Comparison of ENCODE assay signal across 12 cellular contexts in the genomic region with DNA sequence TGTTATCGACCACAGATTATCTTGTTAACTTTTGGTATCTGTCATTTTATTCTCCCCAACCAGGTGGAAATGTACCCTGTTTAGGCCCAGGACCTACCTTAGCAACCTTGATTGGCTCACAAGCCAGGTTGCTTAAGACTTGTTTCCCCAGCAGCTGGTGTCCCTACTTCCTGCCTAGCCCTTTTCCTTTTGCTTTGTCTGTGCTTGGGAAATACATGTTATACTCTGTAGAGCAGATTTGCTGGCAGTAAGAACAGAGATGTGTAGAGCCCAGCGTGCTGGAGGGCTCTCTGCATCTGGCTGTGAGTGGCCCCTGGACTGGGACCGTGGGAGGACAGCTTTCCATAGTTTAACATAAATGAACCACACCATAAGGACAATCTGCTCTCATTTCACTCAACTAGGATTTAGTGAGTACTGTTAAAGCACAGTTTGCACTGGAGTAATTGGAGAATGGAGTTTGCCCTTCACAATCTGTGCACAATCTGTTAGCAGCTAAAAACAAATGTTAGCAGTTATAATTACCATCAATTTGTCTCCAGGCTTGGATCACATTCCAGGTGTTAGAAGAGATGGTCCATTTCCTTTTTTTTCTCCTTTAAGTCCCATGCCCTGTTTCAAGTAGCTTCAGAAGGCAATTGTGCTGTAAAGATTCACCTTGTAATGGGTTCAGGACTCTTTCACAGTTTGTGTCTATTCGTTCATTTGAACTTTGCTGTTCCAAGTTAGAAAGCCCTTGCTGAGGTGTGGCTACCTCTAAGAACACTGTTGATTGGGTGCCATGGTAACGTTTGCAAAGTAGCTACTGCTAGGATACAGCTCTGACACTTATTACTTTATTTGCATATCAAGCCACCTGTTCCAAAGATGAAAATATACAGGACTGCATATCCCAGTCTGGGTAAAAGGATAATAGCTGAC. TPM values are rescaled to one million over a fixed set of nuclear protein-coding genes. Genes with fewer than 3 reads are reported as not detected.
A peak's percentile ranks its signal among the peaks of the same experiment; 100 is the strongest.
DNase-seq lines count a peak whose midpoint lies in the region; ATAC-seq and TF ChIP-seq lines count a peak whose summit lies in the region.
"Had no signal": no experiment of that assay in that cellular context is flagged by ENCODE, and none has a peak within 500 bp of the region (broad histone marks: within the 10 kb centered on the region; RNA-seq: fewer than 3 reads in every experiment).

A gene with protein sequence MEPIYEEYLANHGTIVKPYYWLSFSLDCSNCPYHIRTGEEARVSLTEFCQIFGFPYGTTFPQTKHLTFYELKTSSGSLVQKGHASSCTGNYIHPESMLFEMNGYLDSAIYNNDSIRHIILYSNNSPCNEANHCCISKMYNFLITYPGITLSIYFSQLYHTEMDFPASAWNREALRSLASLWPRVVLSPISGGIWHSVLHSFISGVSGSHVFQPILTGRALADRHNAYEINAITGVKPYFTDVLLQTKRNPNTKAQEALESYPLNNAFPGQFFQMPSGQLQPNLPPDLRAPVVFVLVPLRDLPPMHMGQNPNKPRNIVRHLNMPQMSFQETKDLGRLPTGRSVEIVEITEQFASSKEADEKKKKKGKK (minus strand): TSS at position 770 of the 921 bp plus-strand sequence. CDS start 4,535 bp downstream, outside the sequence.

- intact Hi-C loops in heart right ventricle (cut with DNase I), result loop anchor here in 3 of 10 donors (5.0 kb wide), 2 partner anchors 34 to 264 kb away; no protein-coding TSS in a partner anchor

- no peak for DNase-seq in CD8-positive, alpha-beta memory T cell
- no peak for DNase-seq in RWPE2 (ENCODE audit: low spot score)
- DNase-seq in heart right ventricle, result no peak
- no peak for DNase-seq in putamen (ENCODE audit: low spot score)
- DNase-seq: activated gamma-delta T cell; kidney; stimulated activated CD8-positive, alpha-beta memory T cell treated with anti-CD3 and anti-CD28 coated beads, Interleukin-4, amount 100 ng/mL, for 48 hours had no signal

- peaks cover 20 to 36% (median 35%) of the 10 kb centered on the region in 3 donors for H3K4me1 Mint-ChIP-seq in CD8-positive, alpha-beta memory T cell

- CTCF ChIA-PET in CD8-positive, alpha-beta memory T cell (lab: Charles Lee), result interaction anchor here (0.9 to 5.9 kb wide), 4 partner anchors 18 to 262 kb away, joined by 3 to 69 read pairs (median 3); no protein-coding TSS in a partner anchor

- peaks cover 24% of the 10 kb centered on the region for H3K4me1 ChIP-seq in CD8-positive, alpha-beta memory T cell (ENCODE audit: insufficient read depth, low read length)
- peaks cover 3% of the 10 kb centered on the region for H3K4me1 ChIP-seq in RWPE2 (ENCODE audit: insufficient read depth, poor library complexity, severe bottlenecking)
- H3K4me1 ChIP-seq in heart right ventricle, result peaks cover 6 to 63% (median 45%) of the 10 kb centered on the region in 9 donors

- peak within 1 kb of the TSS in 2 of 7 donors; percentile 20 to 37 for H3K4me3 Mint-ChIP-seq in CD8-positive, alpha-beta memory T cell

- POLR2A ChIA-PET in CD8-positive, alpha-beta memory T cell (lab: Charles Lee), result no interaction called here

- no peaks in the 10 kb centered on the region for H3K27me3 Mint-ChIP-seq in CD8-positive, alpha-beta memory T cell

- H3K9me3 Mint-ChIP-seq in CD8-positive, alpha-beta memory T cell, result no peaks in the 10 kb centered on the region
- H3K9me3 Mint-ChIP-seq: IgD-negative memory B cell had no signal

- H3K27me3 ChIP-seq in CD8-positive, alpha-beta memory T cell (ENCODE audit: insufficient read depth, low read length, poor library complexity, severe bottlenecking), result no peaks in the 10 kb centered on the region
- no peaks in the 10 kb centered on the region for H3K27me3 ChIP-seq in RWPE2 (ENCODE audit: insufficient read depth, poor library complexity, severe bottlenecking)
- no peaks in the 10 kb centered on the region for H3K27me3 ChIP-seq in heart right ventricle

- peak within 1 kb of the TSS; percentile 25 to 92 (median 48) for H3K27ac Mint-ChIP-seq in CD8-positive, alpha-beta memory T cell
- H3K27ac Mint-ChIP-seq: IgD-negative memory B cell had no signal

- 56 to 57% methylated on average over 5 of the region's 5 CpGs for WGBS in heart right ventricle, 2 donors

- H3K36me3 ChIP-seq in CD8-positive, alpha-beta memory T cell (ENCODE audit: insufficient read depth, low read length), result no peaks in the 10 kb centered on the region
- H3K36me3 ChIP-seq in RWPE2 (ENCODE audit: low read depth), result no peaks in the 10 kb centered on the region
- H3K36me3 ChIP-seq in heart right ventricle, result no peaks in the 10 kb centered on the region

- no peaks in the 10 kb centered on the region for H3K9me3 ChIP-seq in CD8-positive, alpha-beta memory T cell (ENCODE audit: low read length)
- H3K9me3 ChIP-seq in RWPE2 (ENCODE audit: severe bottlenecking), result no peaks in the 10 kb centered on the region
- H3K9me3 ChIP-seq in heart right ventricle, result no peaks in the 10 kb centered on the region

- H3K4me3 ChIP-seq in CD8-positive, alpha-beta memory T cell (ENCODE audit: low read length), result no peak within 1 kb of the TSS
- H3K4me3 ChIP-seq in RWPE2 (ENCODE audit: severe bottlenecking), result no peak within 1 kb of the TSS
- H3K4me3 ChIP-seq in heart right ventricle, result no peak within 1 kb of the TSS

- no peak for TF ChIP-seq CTCF in RWPE2 (IDR thresholded peaks at IDR 0.05; ENCODE audit: poor library complexity, severe bottlenecking)
- no peak for TF ChIP-seq CTCF in heart right ventricle (IDR thresholded peaks at IDR 0.05)

- no peaks in the 10 kb centered on the region for H3K36me3 Mint-ChIP-seq in CD8-positive, alpha-beta memory T cell
- H3K36me3 Mint-ChIP-seq: IgD-negative memory B cell had no signal

- ATAC-seq in HG02885 (IDR thresholded peaks at IDR 0.05; ENCODE audit: poor library complexity, unreplicated experiment) (peak; percentile 25), RWPE2 (ENCODE audit: low read depth) (peak; percentile 23; the same call in 1 of the 3 replicates), heart right ventricle (peak in 7 of 8 donors; percentile 16 to 75 (median 52)), GM19455 (IDR thresholded peaks at IDR 0.05; ENCODE audit: unreplicated experiment) (no peak), HG03025 (IDR thresholded peaks at IDR 0.05; ENCODE audit: low FRiP score, unreplicated experiment) (no peak), HG03521 (IDR thresholded peaks at IDR 0.05; ENCODE audit: unreplicated experiment) (no peak)

- no peak within 1 kb of the TSS for H3K27ac ChIP-seq in CD8-positive, alpha-beta memory T cell (ENCODE audit: low read depth, low read length)
- H3K27ac ChIP-seq in RWPE2 (ENCODE audit: poor library complexity, severe bottlenecking), result no peak within 1 kb of the TSS
- peak within 1 kb of the TSS; percentile 8 to 79 (median 64) for H3K27ac ChIP-seq in heart right ventricle

RNA-seq across cellular contexts. Expression of the gene that starts here (rescaled TPM):
- not detected for total RNA-seq in CD8-positive, alpha-beta memory T cell
- polyA plus RNA-seq in CD8-positive, alpha-beta memory T cell, result not detected
- not detected for total RNA-seq in heart right ventricle
- not detected for polyA plus RNA-seq in heart right ventricle
- total RNA-seq: kidney had no signal
- polyA plus RNA-seq: IgD-negative memory B cell had no signal

Comparison
In these comparisons a context has a peak if more than half of its experiments do, and no peak if none do; other contexts are left out.
1. Peak in ATAC-seq and H3K27ac ChIP-seq in heart right ventricle; RNA of the gene not detected or under 1 TPM.
2. ATAC-seq: peak in HG02885 (single experiment) and RWPE2 (single experiment); none in GM19455 (single experiment), HG03025 (single experiment) and HG03521 (single experiment).